ENCODE assay signal across 11 cellular contexts in genomic region chr7:47170516-47170915, GRCh38.
A peak's percentile ranks its signal among the peaks of the same experiment; 100 is the strongest.
DNase-seq lines count a peak whose midpoint lies in the region; ATAC-seq and TF ChIP-seq lines count a peak whose summit lies in the region.
"Had no signal": no experiment of that assay in that cellular context is flagged by ENCODE, and none has a peak within 500 bp of the region (broad histone marks: within the 10 kb centered on the region; RNA-seq: fewer than 3 reads in every experiment).

No MANE protein-coding gene starts in this region.

- peak; percentile 30 for TF ChIP-seq RAD21 in SK-N-SH (IDR thresholded peaks at IDR 0.05; ENCODE audit: low read length)

- no peaks in the 10 kb centered on the region for H3K36me3 Mint-ChIP-seq in T-cell

- H3K79me2 ChIP-seq in SK-N-SH (ENCODE audit: insufficient read depth) (no peaks in the 10 kb centered on the region; the same call in 1 of the 2 replicates), PC-9 (ENCODE audit: low read depth) (no peaks in the 10 kb centered on the region), fibroblast of lung (ENCODE audit: control insufficient read depth, insufficient read depth, low read length) (no peaks in the 10 kb centered on the region)

- no peak for TF ChIP-seq EP300 in SK-N-SH (IDR thresholded peaks at IDR 0.05; ENCODE audit: borderline replicate concordance in 1 of 2, low read depth in 1 of 2, low read length in 1 of 2)

- ATAC-seq in SK-N-SH treated with all-trans-retinoic acid at 6 μM for 48 hours (no peak), T-cell (replicated peaks in 1 of 4) (no peak)

- H3K9me3 Mint-ChIP-seq in T-cell, result peaks cover 0 to 9% (median 0%) of the 10 kb centered on the region in 3 donors

- H3K4me1 Mint-ChIP-seq in T-cell, result no peaks in the 10 kb centered on the region

- no TSS peak for BruUV-seq in PC-9 (replicated peaks; lab: Mats Ljungman, UMichigan)

- H2AFZ ChIP-seq in SK-N-SH (ENCODE audit: low read depth), result no peak overlapping the region
- no peak overlapping the region for H2AFZ ChIP-seq in PC-9
- H2AFZ ChIP-seq in fibroblast of lung (ENCODE audit: low read length), result no peak overlapping the region

- no peak overlapping the region for H3K4me3 Mint-ChIP-seq in T-cell

- H3K27me3 Mint-ChIP-seq in T-cell, result peaks cover 0 to 4% of the 10 kb centered on the region in 2 donors

- TF ChIP-seq CTCF in SK-N-SH (IDR thresholded peaks at IDR 0.05), result peak; percentile 50
- peak; percentile 60 for TF ChIP-seq CTCF in PC-9 (conservative IDR thresholded peaks at IDR 0.05)
- peak; percentile 27 to 53 for TF ChIP-seq CTCF in fibroblast of lung (conservative IDR thresholded peaks at IDR 0.05 in 1 of 2, IDR thresholded peaks at IDR 0.05 in 1 of 2; ENCODE audit: low read depth in 1 of 2, low read length in 2 of 2)
- TF ChIP-seq CTCF in retinal pigment epithelial cell (conservative IDR thresholded peaks at IDR 0.05; ENCODE audit: low read depth, low read length), result peak; percentile 55

- H4K20me1 ChIP-seq in SK-N-SH (ENCODE audit: insufficient read depth) (no peaks in the 10 kb centered on the region), PC-9 (ENCODE audit: insufficient read depth) (no peaks in the 10 kb centered on the region), fibroblast of lung (ENCODE audit: control insufficient read depth, extremely low read depth, insufficient read depth, low read length) (no peaks in the 10 kb centered on the region)

- no peaks in the 10 kb centered on the region for H3K9me2 ChIP-seq in SK-N-SH
- H3K9me2 ChIP-seq in PC-9 (ENCODE audit: insufficient read depth), result no peaks in the 10 kb centered on the region

- DNase-seq in SK-N-SH (no peak), PC-9 (no peak), fibroblast of lung (ENCODE audit: low read depth in 2 of 2) (peak in 1 of 2 donors; percentile 19), retinal pigment epithelial cell (ENCODE audit: low read depth) (no peak), NCI-H2029 (lab: John Stamatoyannopoulos, UW) (no peak), T-cell (no peak), DMS153 treated with DMSO at 0.1 percent for 48 hours (lab: John Stamatoyannopoulos, UW; ENCODE audit: unreplicated experiment) (no peak)
- DNase-seq: C1 segment of cervical spinal cord, dorsolateral prefrontal cortex, NCI-H187 had no signal

- H3K9me3 ChIP-seq in SK-N-SH (no peaks in the 10 kb centered on the region), PC-9 (ENCODE audit: insufficient read depth, low read depth) (no peaks in the 10 kb centered on the region), fibroblast of lung (ENCODE audit: control insufficient read depth, insufficient read depth, low read depth, low read length) (no peaks in the 10 kb centered on the region)

- H3K9ac ChIP-seq in SK-N-SH (no peak overlapping the region), fibroblast of lung (ENCODE audit: insufficient read depth, low read length) (no peak overlapping the region)

- H3K4me3 ChIP-seq in SK-N-SH (ENCODE audit: low read depth in 2 of 2, low read length in 1 of 2), result no peak overlapping the region
- no peak overlapping the region for H3K4me3 ChIP-seq in PC-9
- H3K4me3 ChIP-seq in fibroblast of lung (replicated peaks in 1 of 4; ENCODE audit: control extremely low read depth in 1 of 4, insufficient read depth in 1 of 4, low read depth in 3 of 4, low read length in 4 of 4), result no peak overlapping the region
- H3K4me3 ChIP-seq in retinal pigment epithelial cell (ENCODE audit: low read length), result no peak overlapping the region
- H3K4me3 ChIP-seq: dorsolateral prefrontal cortex had no signal

- H3K27ac ChIP-seq in SK-N-SH (ENCODE audit: low read depth in 2 of 2, low read length in 1 of 2), result no peak overlapping the region
- no peak overlapping the region for H3K27ac ChIP-seq in PC-9
- no peak overlapping the region for H3K27ac ChIP-seq in fibroblast of lung (ENCODE audit: insufficient read depth, low read length)
- H3K27ac ChIP-seq: dorsolateral prefrontal cortex had no signal

- intact Hi-C loops in PC-9 (cut with micrococcal nuclease; ENCODE audit: unreplicated experiment), result loop anchor here (10.0 kb wide), 1 partner anchor 606 kb away; no protein-coding TSS in a partner anchor

- POLR2A ChIA-PET in SK-N-SH (lab: Yijun Ruan, JAX), result no interaction called here
- POLR2A ChIA-PET in PC-9 (lab: Charles Lee; ENCODE audit: unreplicated experiment), result no interaction called here
- POLR2A ChIA-PET in T-cell (lab: Charles Lee), result no interaction called here

- H3K4me1 ChIP-seq in SK-N-SH (ENCODE audit: control insufficient read depth in 1 of 2, insufficient read depth in 2 of 2, low read depth in 1 of 2, low read length in 1 of 2), result no peaks in the 10 kb centered on the region
- H3K4me1 ChIP-seq in PC-9 (replicated peaks; ENCODE audit: insufficient read depth), result no peaks in the 10 kb centered on the region
- H3K4me1 ChIP-seq in fibroblast of lung (ENCODE audit: control insufficient read depth, extremely low read depth, insufficient read depth, low read length), result no peaks in the 10 kb centered on the region

- H3F3A ChIP-seq in SK-N-SH (replicated peaks; ENCODE audit: insufficient read depth), result no peaks in the 10 kb centered on the region
- no peaks in the 10 kb centered on the region for H3F3A ChIP-seq in PC-9 (ENCODE audit: insufficient read depth, low read depth)

- WGBS in SK-N-SH (ENCODE audit: low lambda C conversion rate), result 91% methylated on average over 1 of the region's 1 CpG

- no peaks in the 10 kb centered on the region for H3K36me3 ChIP-seq in SK-N-SH (replicated peaks in 1 of 2; ENCODE audit: control insufficient read depth in 1 of 2, insufficient read depth in 2 of 2, low read length in 1 of 2)
- H3K36me3 ChIP-seq in PC-9 (ENCODE audit: low read depth), result no peaks in the 10 kb centered on the region; the same call in 1 of the 2 replicates
- no peaks in the 10 kb centered on the region for H3K36me3 ChIP-seq in fibroblast of lung (ENCODE audit: control insufficient read depth, insufficient read depth, low read length)

- peaks cover 4% of the 10 kb centered on the region; the same call in 1 of the 2 replicates for H3K27me3 ChIP-seq in SK-N-SH (ENCODE audit: insufficient read depth)
- peaks cover 4% of the 10 kb centered on the region for H3K27me3 ChIP-seq in PC-9 (ENCODE audit: insufficient read depth, low read depth)
- no peaks in the 10 kb centered on the region for H3K27me3 ChIP-seq in fibroblast of lung (ENCODE audit: control insufficient read depth, insufficient read depth, low read length)
- H3K27me3 ChIP-seq: dorsolateral prefrontal cortex had no signal

- no peak overlapping the region for H3K4me2 ChIP-seq in SK-N-SH
- H3K4me2 ChIP-seq in PC-9, result no peak overlapping the region
- H3K4me2 ChIP-seq in fibroblast of lung (ENCODE audit: extremely low read depth, insufficient read depth, low read length), result no peak overlapping the region

- H3K27ac Mint-ChIP-seq in T-cell, result no peak overlapping the region

- CTCF ChIA-PET in SK-N-SH (lab: Yijun Ruan, JAX) (interaction anchor here (0.6 to 4.0 kb wide), 4 partner anchors 10 to 1252 kb away, joined by 3 to 19 read pairs (median 4); no protein-coding TSS in a partner anchor), PC-9 (lab: Charles Lee) (no interaction called here), T-cell (lab: Charles Lee) (no interaction called here)

TF ChIP-seq in SK-N-SH, 30 proteins besides CTCF, POLR2A, EP300 and RAD21 (continues in another document):
- TF ChIP-seq IRF3 (IDR thresholded peaks at IDR 0.05; ENCODE audit: low read depth, low read length) (no peak), GATA2 (CRISPR knock-in tag; IDR thresholded peaks at IDR 0.05) (no peak), SMC3 (IDR thresholded peaks at IDR 0.05; ENCODE audit: low read depth, low read length) (no peak), USF1 (IDR thresholded peaks at IDR 0.05; ENCODE audit: borderline replicate concordance, low read depth) (no peak)

TF ChIP-seq in SK-N-SH treated with all-trans-retinoic acid at 6 μM for 48 hours, 23 proteins besides CTCF, POLR2A, EP300 and RAD21:
- TF ChIP-seq CREB5 (CRISPR knock-in tag; IDR thresholded peaks at IDR 0.05; ENCODE audit: low read depth), result no peak
- no peak for TF ChIP-seq BACH2 (CRISPR knock-in tag; IDR thresholded peaks at IDR 0.05; ENCODE audit: borderline replicate concordance)
- no peak for TF ChIP-seq ISL1 (CRISPR knock-in tag; IDR thresholded peaks at IDR 0.05)
- no peak for TF ChIP-seq ZNF565 (CRISPR knock-in tag; conservative IDR thresholded peaks at IDR 0.05; ENCODE audit: low read depth)
